In the genomic region with DNA sequence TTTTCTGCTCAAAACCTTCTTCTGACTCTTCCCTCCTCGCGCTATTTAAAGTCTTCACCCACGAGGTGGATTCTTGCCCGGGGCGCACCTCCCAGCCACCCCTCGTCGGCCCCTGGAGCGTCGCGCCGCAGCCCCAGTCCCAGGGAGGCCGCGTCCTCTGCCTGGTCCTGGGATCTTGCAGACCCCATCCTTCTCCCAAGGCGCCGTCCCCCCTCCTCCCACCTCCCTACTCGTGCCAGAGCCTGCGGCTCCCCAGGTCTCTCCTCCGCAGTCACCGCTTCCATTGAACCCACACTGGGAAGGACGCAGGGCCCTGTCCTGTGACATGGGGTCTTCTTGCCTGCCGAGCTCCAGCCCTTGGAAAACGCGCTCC, we compare ENCODE assay signal across 8 cellular contexts. TPM values are rescaled to one million over a fixed set of nuclear protein-coding genes. Genes with fewer than 3 reads are reported as not detected.
DNase-seq lines count a peak whose midpoint lies in the region; ATAC-seq and TF ChIP-seq lines count a peak whose summit lies in the region.

No MANE protein-coding gene starts in this region.

- no peak for TF ChIP-seq CTCF in choroid plexus epithelial cell (conservative IDR thresholded peaks at IDR 0.05; ENCODE audit: low read depth, low read length)
- no peak for TF ChIP-seq CTCF in lower leg skin (IDR thresholded peaks at IDR 0.05)
- no peak for TF ChIP-seq CTCF in GM13976 (IDR thresholded peaks at IDR 0.05; ENCODE audit: borderline replicate concordance, control extremely low read depth, extremely low read depth, insufficient read depth, missing control alignments)

- H3K27me3 ChIP-seq in MG63 (no peaks in the 10 kb centered on the region), thymus (ENCODE audit: control insufficient read depth, insufficient read depth) (no peaks in the 10 kb centered on the region)

- DNase-seq in Ammon's horn (ENCODE audit: low spot score) (peak; percentile 15), MG63 (peak; percentile 18), choroid plexus epithelial cell (ENCODE audit: low read depth) (no peak), lower leg skin (ENCODE audit: low spot score in 2 of 2) (no peak), NCI-H2196 treated with DMSO at 0.1 percent for 48 hours (lab: John Stamatoyannopoulos, UW; ENCODE audit: unreplicated experiment) (no peak), GM13976 (ENCODE audit: low spot score) (no peak)

- H3K9me3 ChIP-seq in MG63 (peaks cover 4% of the 10 kb centered on the region; the same call in 1 of the 2 replicates), thymus (ENCODE audit: control insufficient read depth) (no peaks in the 10 kb centered on the region)

- 0 to 1% methylated on average over 22 to 23 of the region's 23 CpGs for WGBS in lower leg skin, 2 donors
- 2% methylated on average over 23 of the region's 23 CpGs for WGBS in thymus

- TF ChIP-seq POLR2A in lower leg skin (IDR thresholded peaks at IDR 0.05) = no peak

- intact Hi-C loops in lower leg skin (cut with DNase I; ENCODE audit: low total_unique reads) = no loop called here

- peak; percentile 28 for ATAC-seq in GM21515 (IDR thresholded peaks at IDR 0.05; ENCODE audit: unreplicated experiment)

- H3K27ac ChIP-seq in thymus (ENCODE audit: low read depth) = peak overlapping the region; percentile 92

- in situ Hi-C loops in GM13976 (cut with MboI; ENCODE audit: low sequenced_read_pairs, unreplicated experiment) = no loop called here

- peak overlapping the region; percentile 83 for H3K4me3 ChIP-seq in MG63
- peak overlapping the region; percentile 85 for H3K4me3 ChIP-seq in choroid plexus epithelial cell (ENCODE audit: low read depth, low read length)
- H3K4me3 ChIP-seq in lower leg skin (ENCODE audit: low read depth, poor library complexity, severe bottlenecking) = peak overlapping the region; percentile 72
- H3K4me3 ChIP-seq in thymus (ENCODE audit: low read length) = peak overlapping the region; percentile 96

- H3K36me3 ChIP-seq in MG63 (peaks cover 4% of the 10 kb centered on the region; the same call in 1 of the 2 replicates), thymus (ENCODE audit: control insufficient read depth, insufficient read depth) (no peaks in the 10 kb centered on the region)

- peaks cover 4% of the 10 kb centered on the region for H3K4me1 ChIP-seq in thymus (ENCODE audit: control insufficient read depth, insufficient read depth, low read length)

RNA-seq across cellular contexts. Expression of gene ZNF808, which starts 0.5 kb away (rescaled TPM):
- total RNA-seq in MG63 (2014; rRNA removed; shearing (Covaris generic); ENCODE audit: low replicate concordance) = 6.2 and 31.2 TPM in 2 replicates
- 10 to 100 TPM; 11.8 to 23.2 (median 15.8) TPM for total RNA-seq in lower leg skin
- 7.7 TPM for polyA plus RNA-seq in thymus

RNA-seq across cellular contexts. Expression of gene ZNF701, which starts 42.1 kb away (rescaled TPM):
- total RNA-seq in MG63 (2014; rRNA removed; shearing (Covaris generic); ENCODE audit: low replicate concordance) = 3.1 and 6.4 TPM in 2 replicates
- 10 to 100 TPM; 11.6 to 13.7 (median 12.9) TPM for total RNA-seq in lower leg skin
- polyA plus RNA-seq in thymus = 17.7 TPM

Comparison
In these comparisons a context has a peak if more than half of its experiments do, and no peak if none do; other contexts are left out.
1. DNase-seq: peak in Ammon's horn (single experiment) and MG63 (single experiment); none in choroid plexus epithelial cell (single experiment), lower leg skin (0 of 2), NCI-H2196 treated with DMSO at 0.1 percent for 48 hours (single experiment) and GM13976 (single experiment).
2. Peak in every context shown above with its lines, with median percentiles within 50 percentile points of each other: H3K4me3 ChIP-seq.